Comparison of ENCODE assay signal across 1 cellular context in the genomic region with DNA sequence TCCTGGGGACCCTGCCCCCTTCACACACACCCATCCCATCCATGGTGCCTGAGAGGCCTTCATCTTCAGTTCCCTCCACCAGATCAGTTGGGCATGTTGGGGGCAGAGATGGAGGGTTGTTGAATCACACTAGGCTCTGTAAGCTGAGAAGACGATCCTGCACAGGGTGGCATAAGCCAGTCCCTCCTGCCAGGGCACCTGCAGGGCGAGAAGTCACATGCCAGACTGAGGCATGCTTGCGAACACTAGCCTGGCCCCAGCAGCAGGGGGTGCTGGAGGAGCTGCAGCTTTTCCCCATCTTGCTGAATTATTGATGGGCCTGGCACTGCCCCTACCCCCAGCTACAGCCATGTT.
TF ChIP-seq lines count a peak whose summit lies in the region.

No MANE protein-coding gene starts in this region.

TF ChIP-seq in SK-N-SH, 30 proteins besides CTCF, POLR2A, EP300 and RAD21 (continued from another document):
- TF ChIP-seq, protein P1, sequence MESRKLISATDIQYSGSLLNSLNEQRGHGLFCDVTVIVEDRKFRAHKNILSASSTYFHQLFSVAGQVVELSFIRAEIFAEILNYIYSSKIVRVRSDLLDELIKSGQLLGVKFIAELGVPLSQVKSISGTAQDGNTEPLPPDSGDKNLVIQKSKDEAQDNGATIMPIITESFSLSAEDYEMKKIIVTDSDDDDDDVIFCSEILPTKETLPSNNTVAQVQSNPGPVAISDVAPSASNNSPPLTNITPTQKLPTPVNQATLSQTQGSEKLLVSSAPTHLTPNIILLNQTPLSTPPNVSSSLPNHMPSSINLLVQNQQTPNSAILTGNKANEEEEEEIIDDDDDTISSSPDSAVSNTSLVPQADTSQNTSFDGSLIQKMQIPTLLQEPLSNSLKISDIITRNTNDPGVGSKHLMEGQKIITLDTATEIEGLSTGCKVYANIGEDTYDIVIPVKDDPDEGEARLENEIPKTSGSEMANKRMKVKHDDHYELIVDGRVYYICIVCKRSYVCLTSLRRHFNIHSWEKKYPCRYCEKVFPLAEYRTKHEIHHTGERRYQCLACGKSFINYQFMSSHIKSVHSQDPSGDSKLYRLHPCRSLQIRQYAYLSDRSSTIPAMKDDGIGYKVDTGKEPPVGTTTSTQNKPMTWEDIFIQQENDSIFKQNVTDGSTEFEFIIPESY (IDR thresholded peaks at IDR 0.05; ENCODE audit: borderline replicate concordance, low read depth) = no peak
- no peak for TF ChIP-seq FOSL2 (IDR thresholded peaks at IDR 0.05; ENCODE audit: borderline replicate concordance, low read depth)
- 0 out of 2 replicates have a peak, but pooled peaks have one; percentile 45 for TF ChIP-seq FOXJ3 (CRISPR knock-in tag; IDR thresholded peaks at IDR 0.05)
- no peak for TF ChIP-seq TCF12 (IDR thresholded peaks at IDR 0.05)
- TF ChIP-seq GABPA (IDR thresholded peaks at IDR 0.05; ENCODE audit: low read depth) = no peak
- TF ChIP-seq, protein P2, sequence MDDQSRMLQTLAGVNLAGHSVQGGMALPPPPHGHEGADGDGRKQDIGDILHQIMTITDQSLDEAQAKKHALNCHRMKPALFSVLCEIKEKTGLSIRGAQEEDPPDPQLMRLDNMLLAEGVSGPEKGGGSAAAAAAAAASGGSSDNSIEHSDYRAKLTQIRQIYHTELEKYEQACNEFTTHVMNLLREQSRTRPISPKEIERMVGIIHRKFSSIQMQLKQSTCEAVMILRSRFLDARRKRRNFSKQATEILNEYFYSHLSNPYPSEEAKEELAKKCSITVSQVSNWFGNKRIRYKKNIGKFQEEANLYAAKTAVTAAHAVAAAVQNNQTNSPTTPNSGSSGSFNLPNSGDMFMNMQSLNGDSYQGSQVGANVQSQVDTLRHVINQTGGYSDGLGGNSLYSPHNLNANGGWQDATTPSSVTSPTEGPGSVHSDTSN (IDR thresholded peaks at IDR 0.05) = no peak
- TF ChIP-seq, protein P3, sequence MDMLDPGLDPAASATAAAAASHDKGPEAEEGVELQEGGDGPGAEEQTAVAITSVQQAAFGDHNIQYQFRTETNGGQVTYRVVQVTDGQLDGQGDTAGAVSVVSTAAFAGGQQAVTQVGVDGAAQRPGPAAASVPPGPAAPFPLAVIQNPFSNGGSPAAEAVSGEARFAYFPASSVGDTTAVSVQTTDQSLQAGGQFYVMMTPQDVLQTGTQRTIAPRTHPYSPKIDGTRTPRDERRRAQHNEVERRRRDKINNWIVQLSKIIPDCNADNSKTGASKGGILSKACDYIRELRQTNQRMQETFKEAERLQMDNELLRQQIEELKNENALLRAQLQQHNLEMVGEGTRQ (IDR thresholded peaks at IDR 0.05; ENCODE audit: borderline replicate concordance, low read depth, low read length) = 0 out of 2 replicates have a peak, but pooled peaks have one; percentile 6
- TF ChIP-seq, protein P4, sequence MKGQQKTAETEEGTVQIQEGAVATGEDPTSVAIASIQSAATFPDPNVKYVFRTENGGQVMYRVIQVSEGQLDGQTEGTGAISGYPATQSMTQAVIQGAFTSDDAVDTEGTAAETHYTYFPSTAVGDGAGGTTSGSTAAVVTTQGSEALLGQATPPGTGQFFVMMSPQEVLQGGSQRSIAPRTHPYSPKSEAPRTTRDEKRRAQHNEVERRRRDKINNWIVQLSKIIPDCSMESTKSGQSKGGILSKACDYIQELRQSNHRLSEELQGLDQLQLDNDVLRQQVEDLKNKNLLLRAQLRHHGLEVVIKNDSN (IDR thresholded peaks at IDR 0.05; ENCODE audit: borderline replicate concordance, low read depth) = no peak; the same call in 1 of the 2 replicates
- TF ChIP-seq SMC3 (IDR thresholded peaks at IDR 0.05; ENCODE audit: low read depth, low read length) = 0 out of 2 replicates have a peak, but pooled peaks have one; percentile 9
